Comparison of ENCODE assay signal across 7 cellular contexts in the genomic region with DNA sequence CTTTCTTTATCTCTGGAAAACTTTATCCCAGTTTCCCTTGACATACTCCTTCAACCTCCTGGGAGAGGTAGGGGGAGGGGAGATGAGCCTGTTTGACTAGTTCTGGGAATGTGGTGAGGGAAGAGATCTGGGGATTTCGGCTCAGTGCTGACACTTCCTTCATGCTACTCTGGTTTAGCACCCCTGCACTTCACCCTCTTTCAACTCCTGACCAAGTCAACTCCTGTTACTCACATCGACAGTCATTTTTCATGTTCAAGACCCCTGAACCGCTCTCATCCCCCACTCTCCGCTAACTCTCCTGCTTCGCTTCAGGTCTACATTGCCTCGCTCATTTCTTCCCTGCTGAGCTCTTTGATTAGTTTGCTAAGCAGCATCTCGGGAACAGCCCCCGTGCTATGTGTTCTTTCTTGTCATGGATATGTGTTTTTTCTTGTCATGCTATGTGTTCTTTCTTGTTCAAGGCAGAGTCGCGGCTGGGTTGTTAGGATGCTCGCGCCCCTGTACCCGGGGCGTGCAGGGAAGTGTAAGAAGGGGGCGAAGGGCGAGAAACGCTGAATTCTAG. TPM values are rescaled to one million over a fixed set of nuclear protein-coding genes. Genes with fewer than 3 reads are reported as not detected.
DNase-seq lines count a peak whose midpoint lies in the region; ATAC-seq and TF ChIP-seq lines count a peak whose summit lies in the region.

No MANE protein-coding gene starts in this region.

- no peaks in the 10 kb centered on the region for H3K36me3 ChIP-seq in esophagus squamous epithelium

- H3K4me1 ChIP-seq in esophagus squamous epithelium: peaks cover 11 to 52% (median 14%) of the 10 kb centered on the region in 3 donors

- H3K4me1 Mint-ChIP-seq in naive thymus-derived CD8-positive, alpha-beta T cell: peaks cover 27 to 65% (median 55%) of the 10 kb centered on the region in 4 donors
- H3K4me1 Mint-ChIP-seq in type B pancreatic cell (ENCODE audit: unreplicated experiment): peaks cover 28% of the 10 kb centered on the region

- peak overlapping the region; percentile 77 to 89 (median 88) for H3K27ac ChIP-seq in esophagus squamous epithelium

- ATAC-seq in GM18505 (IDR thresholded peaks at IDR 0.05; ENCODE audit: unreplicated experiment) (peak; percentile 21), HG02938 (IDR thresholded peaks at IDR 0.05; ENCODE audit: unreplicated experiment) (peak; percentile 13)
- ATAC-seq in naive thymus-derived CD8-positive, alpha-beta T cell: peak; percentile 11 to 35

- no peaks in the 10 kb centered on the region for H3K27me3 ChIP-seq in esophagus squamous epithelium

- TF ChIP-seq CTCF in esophagus squamous epithelium (IDR thresholded peaks at IDR 0.05): no peak
- no peak for TF ChIP-seq CTCF in type B pancreatic cell (conservative IDR thresholded peaks at IDR 0.05)

- TF ChIP-seq POLR2A in GM18505 (IDR thresholded peaks at IDR 0.05; ENCODE audit: borderline replicate concordance, extremely low read depth, insufficient read depth, insufficient read length) (no peak), esophagus squamous epithelium (IDR thresholded peaks at IDR 0.05) (no peak)

- 0% methylated on average over 10 to 17 of the region's 17 CpGs for WGBS in esophagus squamous epithelium, 2 donors

- DNase-seq in NCI-H526 (lab: John Stamatoyannopoulos, UW) (peak; percentile 48 to 71), activated T-cell treated with anti-CD3 and anti-CD28 coated beads for 4 hours (peak; percentile 43), esophagus squamous epithelium (lab: John Stamatoyannopoulos, UW) (no peak), type B pancreatic cell (ENCODE audit: extremely low spot score, unreplicated experiment) (no peak)
- DNase-seq in naive thymus-derived CD8-positive, alpha-beta T cell: peak in 3 of 10 donors; percentile 20 to 71 (median 41)

- H3K9me3 Mint-ChIP-seq in naive thymus-derived CD8-positive, alpha-beta T cell: peaks cover 0 to 10% (median 0%) of the 10 kb centered on the region in 9 donors
- H3K9me3 Mint-ChIP-seq in type B pancreatic cell: no peaks in the 10 kb centered on the region

- no peaks in the 10 kb centered on the region for H3K9me3 ChIP-seq in esophagus squamous epithelium

- H3K4me3 Mint-ChIP-seq in naive thymus-derived CD8-positive, alpha-beta T cell: peak overlapping the region; percentile 84 to 98 (median 94)
- H3K4me3 Mint-ChIP-seq in type B pancreatic cell: peak overlapping the region; percentile 95

- H3K27me3 Mint-ChIP-seq in naive thymus-derived CD8-positive, alpha-beta T cell: peaks cover 0 to 11% (median 0%) of the 10 kb centered on the region in 5 donors
- H3K27me3 Mint-ChIP-seq in type B pancreatic cell: peaks cover 18% of the 10 kb centered on the region

- intact Hi-C loops in esophagus squamous epithelium (cut with DNase I): loop anchor here (5.0 kb wide), 1 partner anchor 42 kb away; no protein-coding TSS in a partner anchor

- peak overlapping the region; percentile 46 to 78 (median 70) for H3K4me3 ChIP-seq in esophagus squamous epithelium

- POLR2A ChIA-PET in naive thymus-derived CD8-positive, alpha-beta T cell (lab: Charles Lee): interaction anchor here (1.2 to 11.3 kb wide), 10 partner anchors 17 to 1461 kb away, joined by 3 to 152 read pairs (median 8); a partner anchor contains a TSS

- H3K36me3 Mint-ChIP-seq in naive thymus-derived CD8-positive, alpha-beta T cell: no peaks in the 10 kb centered on the region
- no peaks in the 10 kb centered on the region for H3K36me3 Mint-ChIP-seq in type B pancreatic cell

- peak overlapping the region; percentile 92 to 99 (median 94) for H3K27ac Mint-ChIP-seq in naive thymus-derived CD8-positive, alpha-beta T cell
- peak overlapping the region; percentile 91 for H3K27ac Mint-ChIP-seq in type B pancreatic cell

RNA-seq across cellular contexts. Expression of a gene that starts 16.6 kb away (rescaled TPM):
- total RNA-seq in esophagus squamous epithelium (10 to 100 TPM; 25.0 to 51.9 (median 30.9) TPM), type B pancreatic cell (ENCODE audit: low replicate concordance) (49.2 and 78.0 TPM in 2 replicates)
- 10 to 100 TPM; 79.8 to 80.4 TPM for total RNA-seq in naive thymus-derived CD8-positive, alpha-beta T cell
- 10 to 100 TPM; 37.5 to 71.3 (median 44.2) TPM for polyA plus RNA-seq in naive thymus-derived CD8-positive, alpha-beta T cell

Comparison
In these comparisons a context has a peak if more than half of its experiments do, and no peak if none do; other contexts are left out.
1. DNase-seq: peak in NCI-H526 (2 of 2) and activated T-cell treated with anti-CD3 and anti-CD28 coated beads for 4 hours (single experiment); none in esophagus squamous epithelium (single experiment) and type B pancreatic cell (single experiment).
2. Peak in every context shown above with its lines, with median percentiles within 50 percentile points of each other: ATAC-seq.